10 cellular contexts compared by ENCODE assay signal in genomic region chr11:134126197-134126822, GRCh38.
DNase-seq lines count a peak whose midpoint lies in the region; ATAC-seq, FAIRE-seq and TF ChIP-seq lines count a peak whose summit lies in the region.
"Had no signal": no experiment of that assay in that cellular context is flagged by ENCODE, and none has a peak within 500 bp of the region (broad histone marks: within the 10 kb centered on the region; RNA-seq: fewer than 3 reads in every experiment).

No MANE protein-coding gene starts in this region.

- FAIRE-seq in H54 (lab: Jason Lieb, UNC), result peak; percentile 77

- ATAC-seq in stimulated activated effector memory CD8-positive, alpha-beta T cell treated with anti-CD3 and anti-CD28 coated beads, Interleukin-12 subunit alpha, Interleukin-12 subunit beta, amount 100 ng/mL, for 72 hours, result peak; percentile 94

- no peak overlapping the region for H3K4me3 Mint-ChIP-seq in stimulated activated effector memory CD8-positive, alpha-beta T cell treated with anti-CD3 and anti-CD28 coated beads, Interleukin-12 subunit alpha, Interleukin-12 subunit beta, amount 100 ng/mL, for 72 hours
- H3K4me3 Mint-ChIP-seq: stimulated activated naive B cell treated with anti-CD40 and anti-IgM and Interleukin-4, amounts not matched to agents 10 μg/mL and 1 μg/mL and 100 μg/mL, for 72 hours had no signal

- no peak overlapping the region for H3K27ac Mint-ChIP-seq in stimulated activated effector memory CD8-positive, alpha-beta T cell treated with anti-CD3 and anti-CD28 coated beads, Interleukin-12 subunit alpha, Interleukin-12 subunit beta, amount 100 ng/mL, for 72 hours
- H3K27ac Mint-ChIP-seq: stimulated activated naive B cell treated with anti-CD40 and anti-IgM and Interleukin-4, amounts not matched to agents 10 μg/mL and 1 μg/mL and 100 μg/mL, for 72 hours had no signal

- H3K9me3 Mint-ChIP-seq in stimulated activated effector memory CD8-positive, alpha-beta T cell treated with anti-CD3 and anti-CD28 coated beads, Interleukin-12 subunit alpha, Interleukin-12 subunit beta, amount 100 ng/mL, for 72 hours, result no peaks in the 10 kb centered on the region

- H3K4me1 Mint-ChIP-seq in stimulated activated effector memory CD8-positive, alpha-beta T cell treated with anti-CD3 and anti-CD28 coated beads, Interleukin-12 subunit alpha, Interleukin-12 subunit beta, amount 100 ng/mL, for 72 hours, result peaks cover 9% of the 10 kb centered on the region

- TF ChIP-seq POLR2A in H54 (IDR thresholded peaks at IDR 0.05; ENCODE audit: low read depth, low read length), result no peak

- H3K36me3 Mint-ChIP-seq in stimulated activated effector memory CD8-positive, alpha-beta T cell treated with anti-CD3 and anti-CD28 coated beads, Interleukin-12 subunit alpha, Interleukin-12 subunit beta, amount 100 ng/mL, for 72 hours, result no peaks in the 10 kb centered on the region

- DNase-seq in H54 (ENCODE audit: insufficient read length, low spot score) (peak; percentile 63), amniotic stem cell (lab: John Stamatoyannopoulos, UW) (peak; percentile 72), iPS DF 4.7 (ENCODE audit: extremely low read depth, low spot score) (peak; percentile 30), NCI-H345 (lab: John Stamatoyannopoulos, UW) (no peak), GM19238 (ENCODE audit: insufficient read length, low spot score) (no peak), KG1 (lab: John Stamatoyannopoulos, UW) (no peak), NCI-H1417 treated with DMSO at 0.1 percent for 48 hours (lab: John Stamatoyannopoulos, UW) (no peak)
- no peak for DNase-seq in stimulated activated effector memory CD8-positive, alpha-beta T cell treated with anti-CD3 and anti-CD28 coated beads, Interleukin-12 subunit alpha, Interleukin-12 subunit beta, amount 100 ng/mL, for 72 hours (ENCODE audit: low spot score in 2 of 2)
- DNase-seq: activated CD4-positive, CD25-positive, alpha-beta regulatory T cell; stimulated activated naive B cell treated with anti-CD40 and anti-IgM and Interleukin-4, amounts not matched to agents 10 μg/mL and 1 μg/mL and 100 μg/mL, for 72 hours had no signal

Comparison
In these comparisons a context has a peak if more than half of its experiments do, and no peak if none do; other contexts are left out.
1. DNase-seq: peak in H54 (single experiment), amniotic stem cell (single experiment) and iPS DF 4.7 (single experiment); none in stimulated activated effector memory CD8-positive, alpha-beta T cell treated with anti-CD3 and anti-CD28 coated beads, Interleukin-12 subunit alpha, Interleukin-12 subunit beta, amount 100 ng/mL, for 72 hours (0 of 2), NCI-H345 (single experiment), GM19238 (single experiment), KG1 (single experiment) and NCI-H1417 treated with DMSO at 0.1 percent for 48 hours (single experiment).